28 cellular contexts compared by ENCODE assay signal in genomic region chr9:130563797-130564196, GRCh38.
"Had no signal": no experiment of that assay in that cellular context is flagged by ENCODE, and none has a peak within 500 bp of the region (broad histone marks: within the 10 kb centered on the region; RNA-seq: fewer than 3 reads in every experiment).

No MANE protein-coding gene starts in this region.

- H3K36me3 Mint-ChIP-seq: natural killer cell; stimulated activated memory B cell treated with anti-CD40 and anti-IgM and Interleukin-4, amounts not matched to agents 10 μg/mL and 1 μg/mL and 100 μg/mL, for 72 hours; type B pancreatic cell had no signal

- H3K27ac Mint-ChIP-seq: naive thymus-derived CD4-positive, alpha-beta T cell; natural killer cell; nephron; stimulated activated memory B cell treated with anti-CD40 and anti-IgM and Interleukin-4, amounts not matched to agents 10 μg/mL and 1 μg/mL and 100 μg/mL, for 72 hours; type B pancreatic cell had no signal

- H3K9me3 ChIP-seq: neutrophil, pancreas, psoas muscle, right lobe of liver, sigmoid colon, suprapubic skin, testis, tibial artery, transverse colon, vagina had no signal

- H3K4me1 Mint-ChIP-seq: naive thymus-derived CD4-positive, alpha-beta T cell; natural killer cell; nephron; stimulated activated memory B cell treated with anti-CD40 and anti-IgM and Interleukin-4, amounts not matched to agents 10 μg/mL and 1 μg/mL and 100 μg/mL, for 72 hours; stimulated activated naive CD8-positive, alpha-beta T cell treated with anti-CD3 and anti-CD28 coated beads, Interleukin-15, amount 100 ng/mL, for 72 hours had no signal

- H3K36me3 ChIP-seq: neutrophil, pancreas, right lobe of liver, sigmoid colon, suprapubic skin, tibial artery, transverse colon, vagina had no signal

- H3K27ac ChIP-seq: neutrophil, pancreas, psoas muscle, right lobe of liver, sigmoid colon, suprapubic skin, testis, tibial artery, transverse colon, vagina had no signal

- H3K9me3 Mint-ChIP-seq: naive thymus-derived CD4-positive, alpha-beta T cell; natural killer cell; nephron; stimulated activated memory B cell treated with anti-CD40 and anti-IgM and Interleukin-4, amounts not matched to agents 10 μg/mL and 1 μg/mL and 100 μg/mL, for 72 hours; stimulated activated naive CD8-positive, alpha-beta T cell treated with anti-CD3 and anti-CD28 coated beads, Interleukin-15, amount 100 ng/mL, for 72 hours; type B pancreatic cell had no signal

- DNase-seq: naive thymus-derived CD4-positive, alpha-beta T cell; natural killer cell; nucleus accumbens; pancreas; psoas muscle; right cardiac atrium; right lobe of liver; sigmoid colon; small intestine; stimulated activated CD4-positive, alpha-beta T cell treated with anti-CD3 and anti-CD28 coated beads, Interleukin-12 subunit alpha, Interleukin-12 subunit beta, amount 100 ng/mL, for 4 hours; stimulated activated CD4-positive, alpha-beta T cell treated with anti-CD3 and anti-CD28 coated beads, Interleukin-1b, Interleukin-23, amount 100 ng/mL, for 48 hours; stimulated activated CD4-positive, alpha-beta T cell treated with anti-CD3 and anti-CD28 coated beads, Interleukin-4, amount 100 ng/mL, for 1 hour; stimulated activated CD4-positive, alpha-beta T cell treated with anti-CD3 and anti-CD28 coated beads, Interleukin-4, amount 100 ng/mL, for 4 hours; stimulated activated CD8-positive, alpha-beta memory T cell treated with anti-CD3 and anti-CD28 coated beads, Interleukin-4, amount 100 ng/mL, for 48 hours; stimulated activated naive CD4-positive, alpha-beta T cell; stimulated activated naive CD8-positive, alpha-beta T cell treated with anti-CD3 and anti-CD28 coated beads, Interleukin-15, amount 100 ng/mL, for 72 hours; stimulated activated naive CD8-positive, alpha-beta T cell treated with anti-CD3 and anti-CD28 coated beads, Interleukin-15, Interleukin-2, amounts not matched to agents 100 U/mL and 50 U/mL, for 24 hours; substantia nigra; testis; tibial artery; transverse colon had no signal

- H3K4me3 ChIP-seq: pancreas, psoas muscle, right lobe of liver, sigmoid colon, suprapubic skin, testis, tibial artery, transverse colon, vagina had no signal

- FAIRE-seq: pancreas, small intestine, urothelium cell line had no signal

- H3K4me1 ChIP-seq: pancreas, psoas muscle, sigmoid colon, suprapubic skin, testis, tibial artery, transverse colon, vagina had no signal

- H3K27me3 ChIP-seq: pancreas, right lobe of liver, sigmoid colon, testis, vagina had no signal

- H3K4me3 Mint-ChIP-seq: naive thymus-derived CD4-positive, alpha-beta T cell; natural killer cell; nephron; stimulated activated memory B cell treated with anti-CD40 and anti-IgM and Interleukin-4, amounts not matched to agents 10 μg/mL and 1 μg/mL and 100 μg/mL, for 72 hours; stimulated activated naive CD8-positive, alpha-beta T cell treated with anti-CD3 and anti-CD28 coated beads, Interleukin-15, amount 100 ng/mL, for 72 hours; type B pancreatic cell had no signal
